In genomic region chr2:118604831-118605230, GRCh38 we compare ENCODE assay signal across 16 cellular contexts.
DNase-seq lines count a peak whose midpoint lies in the region; ATAC-seq and TF ChIP-seq lines count a peak whose summit lies in the region.
"Had no signal": no experiment of that assay in that cellular context is flagged by ENCODE, and none has a peak within 500 bp of the region (broad histone marks: within the 10 kb centered on the region; RNA-seq: fewer than 3 reads in every experiment).

No MANE protein-coding gene starts in this region.

- H2BK15ac ChIP-seq in mesendoderm (replicated peaks; ENCODE audit: low read depth), result no peak overlapping the region

- H3K4me1 Mint-ChIP-seq in GM23338, result peaks cover 5% of the 10 kb centered on the region
- H3K4me1 Mint-ChIP-seq: B cell had no signal

- H3K56ac ChIP-seq in mesendoderm (ENCODE audit: low read length), result no peak overlapping the region

- no peak for TF ChIP-seq CTCF in GM23338 (conservative IDR thresholded peaks at IDR 0.05; ENCODE audit: low read depth in 2 of 2)
- TF ChIP-seq CTCF in retinal pigment epithelial cell (conservative IDR thresholded peaks at IDR 0.05; ENCODE audit: low read depth, low read length), result no peak
- TF ChIP-seq CTCF in WERI-Rb-1 (IDR thresholded peaks at IDR 0.05; ENCODE audit: low read depth, low read length), result no peak
- no peak for TF ChIP-seq CTCF in PC-9 (conservative IDR thresholded peaks at IDR 0.05)

- H3F3A ChIP-seq in GM23338 (replicated peaks; ENCODE audit: low read depth) (no peaks in the 10 kb centered on the region), PC-9 (ENCODE audit: insufficient read depth, low read depth) (no peaks in the 10 kb centered on the region)

- H3K9ac ChIP-seq in duodenal mucosa (ENCODE audit: low read depth in 1 of 2, low read length in 2 of 2) (no peak overlapping the region), mesendoderm (ENCODE audit: low read length) (no peak overlapping the region)
- H3K9ac ChIP-seq: BLaER1 treated with 17β-estradiol and CSF1 and Interleukin-3, amounts not matched to agents 10 nM and 100 nM had no signal

- no peak overlapping the region for H3K27ac Mint-ChIP-seq in GM23338
- H3K27ac Mint-ChIP-seq: B cell; CD8-positive, alpha-beta T cell; H9 had no signal

- POLR2A ChIA-PET in PC-9 (lab: Charles Lee; ENCODE audit: unreplicated experiment), result no interaction called here

- no TSS peak for BruUV-seq in PC-9 (replicated peaks; lab: Mats Ljungman, UMichigan)

- DNase-seq in GM23338 (ENCODE audit: low spot score) (no peak), mesendoderm (peak; percentile 48), retinal pigment epithelial cell (ENCODE audit: low read depth) (peak; percentile 22), WERI-Rb-1 (no peak), PC-9 (no peak)
- DNase-seq: CD8-positive, alpha-beta T cell; DMS 273 treated with DMSO at 0.1 percent for 48 hours; DMS53; DND-41; EL; H9 had no signal

- H3K9me3 ChIP-seq in duodenal mucosa (ENCODE audit: control insufficient read depth in 1 of 2, low read length in 2 of 2) (peaks cover 0 to 8% of the 10 kb centered on the region in 2 donors), WERI-Rb-1 (ENCODE audit: severe bottlenecking) (no peaks in the 10 kb centered on the region), PC-9 (ENCODE audit: insufficient read depth, low read depth) (no peaks in the 10 kb centered on the region)

- H2AFZ ChIP-seq in GM23338 (peak overlapping the region; percentile 38; the same call in 1 of the 2 replicates), PC-9 (no peak overlapping the region)

- H2AK5ac ChIP-seq in mesendoderm (ENCODE audit: low read length), result no peak overlapping the region

- H3K4me3 ChIP-seq in GM23338 (no peak overlapping the region), duodenal mucosa (ENCODE audit: low read depth in 1 of 2, low read length in 2 of 2) (peak overlapping the region; percentile 57 to 58), mesendoderm (ENCODE audit: low read length) (no peak overlapping the region), retinal pigment epithelial cell (ENCODE audit: low read length) (no peak overlapping the region), WERI-Rb-1 (ENCODE audit: low read depth, low read length) (no peak overlapping the region), PC-9 (no peak overlapping the region)
- H3K4me3 ChIP-seq: BLaER1 treated with 17β-estradiol and CSF1 and Interleukin-3, amounts not matched to agents 10 nM and 100 nM; GM12878 had no signal

- H3K9me2 ChIP-seq in GM23338 (ENCODE audit: insufficient read depth) (peaks cover 25% of the 10 kb centered on the region; the same call in 1 of the 2 replicates), PC-9 (ENCODE audit: insufficient read depth) (no peaks in the 10 kb centered on the region)

- intact Hi-C loops in PC-9 (cut with micrococcal nuclease; ENCODE audit: unreplicated experiment), result no loop called here

- H3K36me3 Mint-ChIP-seq in GM23338 (ENCODE audit: low read depth), result peaks cover 17% of the 10 kb centered on the region; the same call in 1 of the 3 replicates
- H3K36me3 Mint-ChIP-seq: CD8-positive, alpha-beta T cell had no signal

- CTCF ChIA-PET in PC-9 (lab: Charles Lee), result no interaction called here

- H3K79me1 ChIP-seq in mesendoderm (ENCODE audit: low read length), result no peaks in the 10 kb centered on the region

- H4K20me1 ChIP-seq in GM23338 (replicated peaks; ENCODE audit: insufficient read depth) (no peaks in the 10 kb centered on the region), PC-9 (ENCODE audit: insufficient read depth) (no peaks in the 10 kb centered on the region)
- H4K20me1 ChIP-seq: BLaER1 treated with 17β-estradiol and CSF1 and Interleukin-3, amounts not matched to agents 10 nM and 100 nM had no signal

- H3K27me3 ChIP-seq in GM23338 (ENCODE audit: insufficient read depth) (no peaks in the 10 kb centered on the region), duodenal mucosa (ENCODE audit: control insufficient read depth in 1 of 2, insufficient read depth in 2 of 2, low read length in 2 of 2) (no peaks in the 10 kb centered on the region), mesendoderm (ENCODE audit: insufficient read depth, low read length, poor library complexity) (no peaks in the 10 kb centered on the region), WERI-Rb-1 (ENCODE audit: insufficient read depth, low read depth, severe bottlenecking) (peaks cover 60% of the 10 kb centered on the region), PC-9 (ENCODE audit: insufficient read depth, low read depth) (peaks cover 53% of the 10 kb centered on the region)
- H3K27me3 ChIP-seq: BLaER1 treated with 17β-estradiol and CSF1 and Interleukin-3, amounts not matched to agents 10 nM and 100 nM had no signal

- H2BK5ac ChIP-seq in mesendoderm (ENCODE audit: low read length), result no peak overlapping the region

- no peak overlapping the region for H3K18ac ChIP-seq in mesendoderm (ENCODE audit: low read length)

- H3K9me3 Mint-ChIP-seq in GM23338, result peaks cover 18% of the 10 kb centered on the region

- H2BK120ac ChIP-seq in mesendoderm (ENCODE audit: low read depth, low read length), result no peak overlapping the region

- H3K27ac ChIP-seq in GM23338 (ENCODE audit: low read depth), result no peak overlapping the region
- H3K27ac ChIP-seq in duodenal mucosa (ENCODE audit: low read depth, low read length), result no peak overlapping the region
- peak overlapping the region; percentile 31 for H3K27ac ChIP-seq in mesendoderm (ENCODE audit: low read depth, low read length)
- no peak overlapping the region for H3K27ac ChIP-seq in WERI-Rb-1
- H3K27ac ChIP-seq in PC-9, result no peak overlapping the region
- H3K27ac ChIP-seq: BLaER1 treated with 17β-estradiol and CSF1 and Interleukin-3, amounts not matched to agents 10 nM and 100 nM had no signal

- H4K5ac ChIP-seq in mesendoderm (ENCODE audit: low read length), result no peak overlapping the region

- no CpG with 5 or more reads among the region's 1 CpG for WGBS in mesendoderm (ENCODE audit: extremely low coverage, insufficient coverage, low lambda C conversion rate)

- H4K8ac ChIP-seq in mesendoderm (ENCODE audit: low read depth, low read length), result no peak overlapping the region

- 0 out of 2 replicates have a peak, but pooled peaks cover 2% of the 10 kb centered on the region for H3K36me3 ChIP-seq in GM23338 (ENCODE audit: insufficient read depth)
- no peaks in the 10 kb centered on the region for H3K36me3 ChIP-seq in duodenal mucosa (ENCODE audit: control insufficient read depth in 1 of 2, insufficient read depth in 2 of 2, low read length in 2 of 2)
- H3K36me3 ChIP-seq in mesendoderm (ENCODE audit: control insufficient read depth, insufficient read depth, low read length), result no peaks in the 10 kb centered on the region
- no peaks in the 10 kb centered on the region for H3K36me3 ChIP-seq in WERI-Rb-1
- H3K36me3 ChIP-seq in PC-9 (ENCODE audit: low read depth), result no peaks in the 10 kb centered on the region
- H3K36me3 ChIP-seq: BLaER1 treated with 17β-estradiol and CSF1 and Interleukin-3, amounts not matched to agents 10 nM and 100 nM had no signal

- H3K4ac ChIP-seq in mesendoderm (ENCODE audit: low read depth, low read length), result no peak overlapping the region

- no peak overlapping the region for H3K4me2 ChIP-seq in GM23338
- H3K4me2 ChIP-seq in mesendoderm (ENCODE audit: low read length), result no peak overlapping the region
- no peak overlapping the region for H3K4me2 ChIP-seq in PC-9
- H3K4me2 ChIP-seq: BLaER1 treated with 17β-estradiol and CSF1 and Interleukin-3, amounts not matched to agents 10 nM and 100 nM had no signal

- H3K4me1 ChIP-seq in GM23338 (ENCODE audit: insufficient read depth) (0 out of 2 replicates have a peak, but pooled peaks cover 4% of the 10 kb centered on the region), duodenal mucosa (ENCODE audit: control insufficient read depth in 1 of 2, insufficient read depth in 2 of 2, low read length in 2 of 2) (peaks cover 5 to 6% of the 10 kb centered on the region in 2 donors), mesendoderm (ENCODE audit: control insufficient read depth, low read depth, low read length) (peaks cover 5% of the 10 kb centered on the region), PC-9 (replicated peaks; ENCODE audit: insufficient read depth) (no peaks in the 10 kb centered on the region)
- H3K4me1 ChIP-seq: BLaER1 treated with 17β-estradiol and CSF1 and Interleukin-3, amounts not matched to agents 10 nM and 100 nM had no signal

- ATAC-seq in GM23338 (no peak), GM21619 (IDR thresholded peaks at IDR 0.05; ENCODE audit: unreplicated experiment) (no peak)
- ATAC-seq: CD8-positive, alpha-beta T cell; GM12878 had no signal

- H3K23ac ChIP-seq in mesendoderm (ENCODE audit: low read length), result no peak overlapping the region

- H3K27me3 Mint-ChIP-seq in GM23338 (ENCODE audit: insufficient read depth, low read depth, poor library complexity), result peaks cover 3% of the 10 kb centered on the region

- H3K79me2 ChIP-seq in GM23338 (replicated peaks; ENCODE audit: insufficient read depth), result no peaks in the 10 kb centered on the region
- no peaks in the 10 kb centered on the region for H3K79me2 ChIP-seq in mesendoderm (ENCODE audit: control insufficient read depth, insufficient read depth, low read length)
- no peaks in the 10 kb centered on the region for H3K79me2 ChIP-seq in PC-9 (ENCODE audit: low read depth)

- no peak overlapping the region for H3K4me3 Mint-ChIP-seq in GM23338
- H3K4me3 Mint-ChIP-seq: B cell; CD8-positive, alpha-beta T cell; H9 had no signal

TF ChIP-seq in GM23338, 12 proteins besides CTCF, POLR2A, EP300 and RAD21 (continues in another document):
- no peak for TF ChIP-seq STAT1 (IDR thresholded peaks at IDR 0.05; ENCODE audit: unreplicated experiment)
- no peak for TF ChIP-seq ZNF331 (CRISPR knock-in tag; IDR thresholded peaks at IDR 0.05; ENCODE audit: low read depth)
- no peak for TF ChIP-seq POLR2AphosphoS5 (IDR thresholded peaks at IDR 0.05; ENCODE audit: low read depth)
- no peak for TF ChIP-seq NANOG (IDR thresholded peaks at IDR 0.05; ENCODE audit: borderline replicate concordance)
- TF ChIP-seq ZNF114 (CRISPR knock-in tag; IDR thresholded peaks at IDR 0.05), result no peak
- no peak for TF ChIP-seq ETS1 (IDR thresholded peaks at IDR 0.05)
- TF ChIP-seq EZH2phosphoT487 (IDR thresholded peaks at IDR 0.05; ENCODE audit: unreplicated experiment), result no peak
- TF ChIP-seq CREB1 (CRISPR knock-in tag; IDR thresholded peaks at IDR 0.05; ENCODE audit: low read depth), result no peak

Comparison
In these comparisons a context has a peak if more than half of its experiments do, and no peak if none do; other contexts are left out.
1. DNase-seq: peak in mesendoderm (single experiment) and retinal pigment epithelial cell (single experiment); none in GM23338 (single experiment), WERI-Rb-1 (single experiment) and PC-9 (0 of 2).
2. H3K4me3 ChIP-seq: peak in duodenal mucosa (2 of 2); none in GM23338 (single experiment), mesendoderm (single experiment), retinal pigment epithelial cell (single experiment), WERI-Rb-1 (single experiment) and PC-9 (single experiment).